ENCODE assay signal across 24 cellular contexts in genomic region chr5:116930628-116931027, GRCh38.
DNase-seq lines count a peak whose midpoint lies in the region; FAIRE-seq and TF ChIP-seq lines count a peak whose summit lies in the region.
"Had no signal": no experiment of that assay in that cellular context is flagged by ENCODE, and none has a peak within 500 bp of the region (broad histone marks: within the 10 kb centered on the region; RNA-seq: fewer than 3 reads in every experiment).

No MANE protein-coding gene starts in this region.

- H3K4ac ChIP-seq in H9 (ENCODE audit: low read depth, low read length), result no peak overlapping the region

- no peak overlapping the region for H3T11ph ChIP-seq in H9 (ENCODE audit: low read length)

- H3K4me1 ChIP-seq in H9 (ENCODE audit: insufficient read depth, low read length), result no peaks in the 10 kb centered on the region

- no peak overlapping the region for H3K4me2 ChIP-seq in H9 (ENCODE audit: insufficient read depth, insufficient read length, low read length)
- H3K4me2 ChIP-seq: SK-N-SH had no signal

- H3K27ac Mint-ChIP-seq in mesothelial cell of epicardium, result peak overlapping the region; percentile 71
- H3K27ac Mint-ChIP-seq in H9, result no peak overlapping the region
- H3K27ac Mint-ChIP-seq: B cell; CD14-positive monocyte; CD8-positive, alpha-beta memory T cell had no signal

- H2BK12ac ChIP-seq in H9 (ENCODE audit: insufficient read length, low read depth, low read length), result no peak overlapping the region

- TF ChIP-seq CTCF in mesothelial cell of epicardium (IDR thresholded peaks at IDR 0.05; ENCODE audit: unreplicated experiment), result no peak
- TF ChIP-seq CTCF in H9 (conservative IDR thresholded peaks at IDR 0.05), result no peak

- H3K79me1 ChIP-seq in H9 (ENCODE audit: insufficient read depth, low read depth, low read length, poor library complexity, severe bottlenecking), result no peaks in the 10 kb centered on the region

- H2BK120ac ChIP-seq in H9 (ENCODE audit: low read depth, low read length, poor library complexity, severe bottlenecking), result no peak overlapping the region

- H3K9me3 Mint-ChIP-seq in mesothelial cell of epicardium (peaks cover 3% of the 10 kb centered on the region), H9 (no peaks in the 10 kb centered on the region)
- H3K9me3 Mint-ChIP-seq: CD8-positive, alpha-beta memory T cell had no signal

- no peak overlapping the region for H3K9ac ChIP-seq in H9 (ENCODE audit: extremely low read depth, insufficient read length, low read length)
- H3K9ac ChIP-seq: SK-N-SH had no signal

- peaks cover 42% of the 10 kb centered on the region for H3K4me1 Mint-ChIP-seq in mesothelial cell of epicardium
- H3K4me1 Mint-ChIP-seq in H9, result peaks cover 0 to 6% of the 10 kb centered on the region in 2 experiments; a peak in 2 of 4 replicates
- H3K4me1 Mint-ChIP-seq: B cell; CD14-positive monocyte; CD8-positive, alpha-beta memory T cell had no signal

- no peak for FAIRE-seq in frontal cortex (lab: Jason Lieb, UNC)
- FAIRE-seq: GM18507, H54, HepG2, RCC 7860 had no signal

- H3K27ac ChIP-seq in H9 (ENCODE audit: insufficient read length, low read depth, low read length), result no peak overlapping the region
- H3K27ac ChIP-seq: 22Rv1 had no signal

- H3K79me2 ChIP-seq in H9 (ENCODE audit: insufficient read depth, low read length), result no peaks in the 10 kb centered on the region

- no peak overlapping the region for H2BK20ac ChIP-seq in H9 (ENCODE audit: low read depth, low read length, poor library complexity, severe bottlenecking)

- no peaks in the 10 kb centered on the region for H3K27me3 ChIP-seq in H9 (ENCODE audit: insufficient read depth, low read length)

- H4K5ac ChIP-seq in H9 (ENCODE audit: insufficient read length, low read depth, low read length), result no peak overlapping the region

- H3K14ac ChIP-seq in H9 (ENCODE audit: insufficient read depth, low read length), result no peak overlapping the region

- H3K18ac ChIP-seq in H9 (ENCODE audit: insufficient read length, low read depth, low read length), result no peak overlapping the region

- H2AFZ ChIP-seq in H9 (ENCODE audit: low read length), result no peak overlapping the region

- no peaks in the 10 kb centered on the region for H3K27me3 Mint-ChIP-seq in mesothelial cell of epicardium (ENCODE audit: low read depth)
- H3K27me3 Mint-ChIP-seq in H9 (ENCODE audit: low read depth), result no peaks in the 10 kb centered on the region
- H3K27me3 Mint-ChIP-seq: B cell had no signal

- no peaks in the 10 kb centered on the region for H3K23me2 ChIP-seq in H9 (ENCODE audit: insufficient read length, low read depth, low read length, poor library complexity, severe bottlenecking)

- H2AK5ac ChIP-seq in H9 (ENCODE audit: insufficient read length, low read length), result no peak overlapping the region

- no peak overlapping the region for H3K23ac ChIP-seq in H9 (ENCODE audit: insufficient read length, low read depth, low read length)

- H3K9me3 ChIP-seq in H9 (ENCODE audit: control insufficient read depth, low read depth, low read length), result no peaks in the 10 kb centered on the region
- H3K9me3 ChIP-seq: SK-N-SH had no signal

- H4K8ac ChIP-seq in H9 (replicated peaks; ENCODE audit: insufficient read length, low read depth, low read length), result no peak overlapping the region

- no CpG with 5 or more reads among the region's 1 CpG for WGBS in H9 (ENCODE audit: extremely low coverage, insufficient read length, low lambda C conversion rate)

- DNase-seq in DMS79 treated with DMSO at 0.1 percent for 48 hours (lab: John Stamatoyannopoulos, UW), result peak; percentile 4
- DNase-seq in DMS79 (lab: John Stamatoyannopoulos, UW), result no peak
- peak; percentile 7 for DNase-seq in NCI-H1105 (lab: John Stamatoyannopoulos, UW)
- DNase-seq in NCI-H446 treated with DMSO at 0.1 percent for 48 hours (lab: John Stamatoyannopoulos, UW), result peak; percentile 24
- no peak for DNase-seq in mesothelial cell of epicardium (ENCODE audit: low spot score in 2 of 2, unreplicated experiment in 2 of 2)
- DNase-seq in H9, result no peak
- DNase-seq in stimulated activated CD4-positive, alpha-beta T cell treated with anti-CD3 and anti-CD28 coated beads, Interleukin-4, amount 100 ng/mL, for 4 hours, result no peak
- no peak for DNase-seq in frontal cortex (ENCODE audit: low spot score in 2 of 2)
- DNase-seq: CD8-positive, alpha-beta memory T cell; DMS153; Karpas-422; NCI-H1092; NCI-H1436 treated with DMSO at 0.1 percent for 48 hours; NCI-H2029; NCI-H524 treated with DMSO at 0.1 percent for 48 hours; SK-N-SH; SW 1271 had no signal

- H4K20me1 ChIP-seq in H9 (ENCODE audit: control insufficient read depth, insufficient read depth, insufficient read length), result no peaks in the 10 kb centered on the region

- H3K36me3 Mint-ChIP-seq in mesothelial cell of epicardium (no peaks in the 10 kb centered on the region), H9 (ENCODE audit: insufficient read depth in 1 of 3, low read depth in 3 of 3) (no peaks in the 10 kb centered on the region; a peak in 1 of 7 replicates)
- H3K36me3 Mint-ChIP-seq: CD14-positive monocyte; CD8-positive, alpha-beta memory T cell had no signal

- no peak overlapping the region for H3K4me3 Mint-ChIP-seq in mesothelial cell of epicardium
- H3K4me3 Mint-ChIP-seq in H9, result no peak overlapping the region
- H3K4me3 Mint-ChIP-seq: B cell; CD14-positive monocyte; CD8-positive, alpha-beta memory T cell had no signal

- no peak overlapping the region for H4K91ac ChIP-seq in H9 (ENCODE audit: insufficient read length, low read depth, low read length)

- H2BK5ac ChIP-seq in H9 (ENCODE audit: insufficient read length, low read length), result no peak overlapping the region

- H3K56ac ChIP-seq in H9 (ENCODE audit: insufficient read length, low read depth, low read length), result no peak overlapping the region

- H2BK15ac ChIP-seq in H9 (ENCODE audit: low read depth, low read length), result no peak overlapping the region

Comparison
In these comparisons a context has a peak if more than half of its experiments do, and no peak if none do; other contexts are left out.
1. DNase-seq: peak in DMS79 treated with DMSO at 0.1 percent for 48 hours (single experiment), NCI-H1105 (single experiment) and NCI-H446 treated with DMSO at 0.1 percent for 48 hours (single experiment); none in DMS79 (single experiment), mesothelial cell of epicardium (0 of 2), H9 (single experiment), stimulated activated CD4-positive, alpha-beta T cell treated with anti-CD3 and anti-CD28 coated beads, Interleukin-4, amount 100 ng/mL, for 4 hours (0 of 2) and frontal cortex (0 of 2).